16 cellular contexts compared by ENCODE assay signal in the genomic region with DNA sequence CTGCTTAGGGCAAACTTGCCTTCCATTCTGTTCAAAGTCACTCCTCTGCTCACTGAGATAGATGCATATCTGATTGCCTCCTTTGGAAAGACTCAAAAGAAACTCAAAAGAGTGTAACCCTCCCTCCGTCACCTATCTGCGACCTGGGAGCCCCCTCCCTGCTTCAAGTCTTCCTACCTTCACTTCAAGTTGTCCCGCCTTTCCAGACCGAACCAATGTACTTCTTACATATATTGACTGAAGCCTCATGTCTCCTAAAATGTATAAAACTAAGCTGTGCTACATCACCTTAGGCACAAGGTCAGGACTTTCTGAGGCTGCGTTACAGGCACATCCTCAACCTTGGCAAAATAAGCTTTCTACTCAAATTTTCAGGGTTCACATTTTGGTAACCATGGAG.
"Had no signal": no experiment of that assay in that cellular context is flagged by ENCODE, and none has a peak within 500 bp of the region (broad histone marks: within the 10 kb centered on the region; RNA-seq: fewer than 3 reads in every experiment).

No MANE protein-coding gene starts in this region.

- H3K27me3 Mint-ChIP-seq: effector memory CD8-positive, alpha-beta T cell; naive B cell; stimulated activated naive CD8-positive, alpha-beta T cell treated with anti-CD3 and anti-CD28 coated beads, Interleukin-15, amount 100 ng/mL, for 72 hours had no signal

- H3K4me1 Mint-ChIP-seq: immature natural killer cell had no signal

- H3K36me3 ChIP-seq: brain microvascular endothelial cell, lower lobe of right lung had no signal

- H3K27ac ChIP-seq: brain microvascular endothelial cell, lower lobe of right lung, testis had no signal

- H3K27me3 ChIP-seq: brain microvascular endothelial cell, testis had no signal

- DNase-seq: activated naive CD4-positive, alpha-beta T cell treated with Interleukin-2 at 50 U/mL for 16 hours; amygdala; effector memory CD8-positive, alpha-beta T cell; hippocampal formation; immature natural killer cell; left cardiac atrium; lower lobe of right lung; naive B cell; posterior cingulate gyrus; stimulated activated CD4-positive, alpha-beta T cell treated with anti-CD3 and anti-CD28 coated beads, Interleukin-15, amount 100 ng/mL, for 24 hours; stimulated activated CD4-positive, alpha-beta T cell treated with anti-CD3 and anti-CD28 coated beads, Interleukin-4, amount 100 ng/mL, for 4 hours; stimulated activated naive CD8-positive, alpha-beta T cell treated with anti-CD3 and anti-CD28 coated beads, Interleukin-15, amount 100 ng/mL, for 72 hours; testis had no signal

- H3K4me3 Mint-ChIP-seq: activated T-helper 1 cell treated with anti-CD3 and anti-CD28 coated beads, Interleukin-12 subunit alpha, Interleukin-12 subunit beta, Interleukin-2, Interleukin-4 antibody, amounts not matched to agents 30 ng/mL and 10 ng/mL and 1 ng/mL, durations not matched to agents 14 hours and 24 hours and 36 hours; dendritic cell treated with granulocyte-macrophage colony-stimulating factor and Interleukin-4, amounts not matched to agents 40 ng/mL and 50 ng/mL, for 4 days; effector memory CD8-positive, alpha-beta T cell; immature natural killer cell; naive B cell had no signal

- H3K9me3 ChIP-seq: testis had no signal

- H3K27ac Mint-ChIP-seq: activated T-helper 1 cell treated with anti-CD3 and anti-CD28 coated beads, Interleukin-12 subunit alpha, Interleukin-12 subunit beta, Interleukin-2, Interleukin-4 antibody, amounts not matched to agents 30 ng/mL and 10 ng/mL and 1 ng/mL, durations not matched to agents 14 hours and 24 hours and 36 hours; dendritic cell treated with granulocyte-macrophage colony-stimulating factor and Interleukin-4, amounts not matched to agents 40 ng/mL and 50 ng/mL, for 4 days; effector memory CD8-positive, alpha-beta T cell; immature natural killer cell; stimulated activated naive CD8-positive, alpha-beta T cell treated with anti-CD3 and anti-CD28 coated beads, Interleukin-15, amount 100 ng/mL, for 72 hours had no signal

- H3K36me3 Mint-ChIP-seq: immature natural killer cell, naive B cell had no signal

- H3K9me3 Mint-ChIP-seq: dendritic cell treated with granulocyte-macrophage colony-stimulating factor and Interleukin-4, amounts not matched to agents 40 ng/mL and 50 ng/mL, for 4 days; effector memory CD8-positive, alpha-beta T cell; immature natural killer cell had no signal

- H3K4me3 ChIP-seq: lower lobe of right lung, testis had no signal

- ATAC-seq: effector memory CD8-positive, alpha-beta T cell; lower lobe of right lung; stimulated activated naive CD8-positive, alpha-beta T cell treated with anti-CD3 and anti-CD28 coated beads, Interleukin-15, amount 100 ng/mL, for 72 hours had no signal
